ENCODE assay signal across 1 cellular context in genomic region chr20:57754190-57754589, GRCh38.
TF ChIP-seq lines count a peak whose summit lies in the region.

No MANE protein-coding gene starts in this region.

TF ChIP-seq in HepG2, 621 proteins besides CTCF, POLR2A, EP300 and RAD21 (continued from another document):
- no peak for TF ChIP-seq IRX3 (CRISPR knock-in tag; IDR thresholded peaks at IDR 0.05; ENCODE audit: borderline replicate concordance, low read depth)
- no peak for TF ChIP-seq BCL6 (CRISPR knock-in tag; IDR thresholded peaks at IDR 0.05)
- no peak for TF ChIP-seq ZBTB14 (CRISPR knock-in tag; IDR thresholded peaks at IDR 0.05)
- TF ChIP-seq ZBTB8A (CRISPR knock-in tag; IDR thresholded peaks at IDR 0.05; ENCODE audit: borderline replicate concordance, low read depth) = no peak
- TF ChIP-seq ZNF138 (CRISPR knock-in tag; IDR thresholded peaks at IDR 0.05; ENCODE audit: low read depth) = no peak
- TF ChIP-seq PCBP2 (optimal IDR thresholded peaks at IDR 0.05; ENCODE audit: low read depth, low read length, poor library complexity, severe bottlenecking) = peak; percentile 94
- no peak for TF ChIP-seq NR2F1 (CRISPR knock-in tag; IDR thresholded peaks at IDR 0.05)
- peak; percentile 23; the same call in 1 of the 2 replicates for TF ChIP-seq CREB1 (IDR thresholded peaks at IDR 0.05)
- TF ChIP-seq CREB1 (CRISPR knock-in tag; IDR thresholded peaks at IDR 0.05) = no peak
- TF ChIP-seq NPAS2 (CRISPR knock-in tag; IDR thresholded peaks at IDR 0.05; ENCODE audit: borderline replicate concordance) = no peak
- peak; percentile 20 for TF ChIP-seq HNRNPK (IDR thresholded peaks at IDR 0.05; ENCODE audit: low read depth, low read length, poor library complexity, severe bottlenecking)
- 0 out of 2 replicates have a peak, but pooled peaks have one; percentile 13 for TF ChIP-seq NONO (IDR thresholded peaks at IDR 0.05)
- no peak for TF ChIP-seq NONO (CRISPR knock-in tag; conservative IDR thresholded peaks at IDR 0.05)
